Comparison of ENCODE assay signal across 1 cellular context in genomic region chr7:129332354-129333056, GRCh38.
TF ChIP-seq lines count a peak whose summit lies in the region.

No MANE protein-coding gene starts in this region.

TF ChIP-seq in SK-N-SH, 30 proteins besides CTCF, POLR2A, EP300 and RAD21 (continued from another document):
- TF ChIP-seq USF2 (IDR thresholded peaks at IDR 0.05; ENCODE audit: borderline replicate concordance, low read depth, low read length) (no peak), ELF1 (IDR thresholded peaks at IDR 0.05) (no peak)
